ENCODE assay signal across 21 cellular contexts in genomic region chr2:191923652-191923997, GRCh38.
DNase-seq lines count a peak whose midpoint lies in the region; ATAC-seq and TF ChIP-seq lines count a peak whose summit lies in the region.
"Had no signal": no experiment of that assay in that cellular context is flagged by ENCODE, and none has a peak within 500 bp of the region (broad histone marks: within the 10 kb centered on the region; RNA-seq: fewer than 3 reads in every experiment).

No MANE protein-coding gene starts in this region.

- H4K20me1 ChIP-seq in mammary epithelial cell (ENCODE audit: insufficient read depth, low read length), result no peaks in the 10 kb centered on the region
- H4K20me1 ChIP-seq: BLaER1 treated with 17β-estradiol and CSF1 and Interleukin-3, amounts not matched to agents 10 nM and 100 nM had no signal

- no peak overlapping the region for H2AFZ ChIP-seq in mammary epithelial cell (ENCODE audit: low read depth, low read length)

- TF ChIP-seq CTCF in mammary epithelial cell (conservative IDR thresholded peaks at IDR 0.05 in 1 of 2, IDR thresholded peaks at IDR 0.05 in 1 of 2; ENCODE audit: extremely low read depth in 1 of 2, insufficient read depth in 1 of 2, low read depth in 1 of 2, low read length in 2 of 2), result no peak

- H3K4me1 ChIP-seq in mammary epithelial cell (ENCODE audit: insufficient read depth, low read length), result no peaks in the 10 kb centered on the region
- H3K4me1 ChIP-seq: BLaER1 treated with 17β-estradiol and CSF1 and Interleukin-3, amounts not matched to agents 10 nM and 100 nM; Caco-2; Peyer's patch had no signal

- no peaks in the 10 kb centered on the region for H3K36me3 ChIP-seq in mammary epithelial cell (ENCODE audit: insufficient read depth, low read length)
- H3K36me3 ChIP-seq: BLaER1 treated with 17β-estradiol and CSF1 and Interleukin-3, amounts not matched to agents 10 nM and 100 nM; Peyer's patch; SJCRH30 had no signal

- H3K27ac ChIP-seq in mammary epithelial cell (ENCODE audit: insufficient read depth, low read depth, low read length), result no peak overlapping the region
- H3K27ac ChIP-seq: BLaER1 treated with 17β-estradiol and CSF1 and Interleukin-3, amounts not matched to agents 10 nM and 100 nM; Peyer's patch; SJCRH30 had no signal

- no peak overlapping the region for H3K4me3 ChIP-seq in mammary epithelial cell (replicated peaks in 1 of 3; ENCODE audit: insufficient read depth in 1 of 3, low read depth in 2 of 3, low read length in 3 of 3)
- H3K4me3 ChIP-seq: BLaER1 treated with 17β-estradiol and CSF1 and Interleukin-3, amounts not matched to agents 10 nM and 100 nM; Peyer's patch; SJCRH30 had no signal

- no peak overlapping the region for H3K4me2 ChIP-seq in mammary epithelial cell (ENCODE audit: insufficient read depth, low read depth, low read length)
- H3K4me2 ChIP-seq: BLaER1 treated with 17β-estradiol and CSF1 and Interleukin-3, amounts not matched to agents 10 nM and 100 nM had no signal

- no peaks in the 10 kb centered on the region for H3K27me3 ChIP-seq in mammary epithelial cell (ENCODE audit: insufficient read depth, low read length)
- H3K27me3 ChIP-seq: BLaER1 treated with 17β-estradiol and CSF1 and Interleukin-3, amounts not matched to agents 10 nM and 100 nM; Peyer's patch; SJCRH30 had no signal

- CTCF ChIA-PET in mammary epithelial cell (lab: Charles Lee; ENCODE audit: low non-redundant PET), result no interaction called here

- no TSS peak for BruUV-seq in mammary epithelial cell (replicated peaks; lab: Mats Ljungman, UMichigan)

- intact Hi-C loops in mammary epithelial cell (cut with micrococcal nuclease), result no loop called here

- H3K9ac ChIP-seq in mammary epithelial cell (ENCODE audit: insufficient read depth, low read length), result no peak overlapping the region
- H3K9ac ChIP-seq: BLaER1 treated with 17β-estradiol and CSF1 and Interleukin-3, amounts not matched to agents 10 nM and 100 nM had no signal

- dilution Hi-C loops in mammary epithelial cell (cut with HindIII; ENCODE audit: low sequenced_read_pairs), result no loop called here

- DNase-seq in M059J (ENCODE audit: low read depth) (peak; percentile 56), astrocyte of the hippocampus (ENCODE audit: low read depth, low spot score) (peak; percentile 73), left kidney (ENCODE audit: low read depth, low spot score) (peak; percentile 24), mammary epithelial cell (no peak)
- DNase-seq in activated T-cell treated with anti-CD3 and anti-CD28 coated beads, Interleukin-2, amount 50 U/mL, for 48 hours, result no peak
- DNase-seq: Caco-2; CD4-positive, alpha-beta memory T cell; DND-41; NCI-H1048; NCI-H1417 treated with DMSO at 0.1 percent for 48 hours; NCI-H187; NCI-H2107; NCI-H2227 treated with DMSO at 0.1 percent for 48 hours; NCI-H524; NCI-H82; Peyer's patch; SJCRH30 had no signal

- no peaks in the 10 kb centered on the region for H3K79me2 ChIP-seq in mammary epithelial cell (ENCODE audit: insufficient read depth, low read length)

- no peak for ATAC-seq in HG02623 (IDR thresholded peaks at IDR 0.05; ENCODE audit: unreplicated experiment)
- ATAC-seq in HG03521 (IDR thresholded peaks at IDR 0.05; ENCODE audit: unreplicated experiment), result no peak
- ATAC-seq: HCT116 had no signal

- in situ Hi-C loops in mammary epithelial cell (cut with MboI; ENCODE audit: low sequenced_read_pairs in 2 of 2), result no loop called here

- no peaks in the 10 kb centered on the region for H3K9me3 ChIP-seq in mammary epithelial cell (replicated peaks; ENCODE audit: insufficient read depth, low read length)
- H3K9me3 ChIP-seq: Caco-2, Peyer's patch, SJCRH30 had no signal

Comparison
In these comparisons a context has a peak if more than half of its experiments do, and no peak if none do; other contexts are left out.
1. DNase-seq: peak in M059J (single experiment), astrocyte of the hippocampus (single experiment) and left kidney (single experiment); none in mammary epithelial cell (single experiment) and activated T-cell treated with anti-CD3 and anti-CD28 coated beads, Interleukin-2, amount 50 U/mL, for 48 hours (0 of 2).